Comparison of ENCODE assay signal across 15 cellular contexts in genomic region chr1:64829411-64830033, GRCh38.
A peak's percentile ranks its signal among the peaks of the same experiment; 100 is the strongest.
DNase-seq lines count a peak whose midpoint lies in the region; ATAC-seq, FAIRE-seq and TF ChIP-seq lines count a peak whose summit lies in the region.
"Had no signal": no experiment of that assay in that cellular context is flagged by ENCODE, and none has a peak within 500 bp of the region (broad histone marks: within the 10 kb centered on the region; RNA-seq: fewer than 3 reads in every experiment).

No MANE protein-coding gene starts in this region.

- POLR2A ChIA-PET in activated CD4-positive, alpha-beta T cell treated with anti-CD3 and anti-CD28 coated beads for 36 hours (lab: Charles Lee): interaction anchor here (0.6 kb wide), 1 partner anchor 39 kb away, joined by 5 read pairs; no protein-coding TSS in a partner anchor

- peaks cover 42% of the 10 kb centered on the region for H3K4me1 Mint-ChIP-seq in activated CD4-positive, alpha-beta T cell treated with anti-CD3 and anti-CD28 coated beads for 36 hours
- H3K4me1 Mint-ChIP-seq in chondrocyte (ENCODE audit: low read depth) (peaks cover 18% of the 10 kb centered on the region), naive B cell (peaks cover 14 to 23% (median 19%) of the 10 kb centered on the region in 3 donors)

- peak overlapping the region; percentile 80 for H3K27ac Mint-ChIP-seq in activated CD4-positive, alpha-beta T cell treated with anti-CD3 and anti-CD28 coated beads for 36 hours
- H3K27ac Mint-ChIP-seq in chondrocyte (ENCODE audit: unreplicated experiment): peak overlapping the region; percentile 1
- H3K27ac Mint-ChIP-seq in naive B cell: peak overlapping the region; percentile 2 to 92 (median 57)

- no peak for DNase-seq in activated CD4-positive, alpha-beta T cell treated with anti-CD3 and anti-CD28 coated beads for 36 hours
- DNase-seq in activated CD4-positive, alpha-beta T cell treated with anti-CD3 and anti-CD28 coated beads for 1 hour: no peak
- DNase-seq in H7 (peak; percentile 19), chondrocyte (ENCODE audit: low spot score) (no peak), naive B cell (no peak), SK-N-DZ (ENCODE audit: low spot score) (no peak), RCC 7860 (ENCODE audit: low spot score) (no peak)
- DNase-seq: anterior cingulate cortex, NCI-H1694 treated with DMSO at 0.1 percent for 48 hours, NCI-H524, PC-9, small intestine, SW 1271 had no signal

- CTCF ChIA-PET in activated CD4-positive, alpha-beta T cell treated with anti-CD3 and anti-CD28 coated beads for 36 hours (lab: Charles Lee): interaction anchor here (0.6 to 1.8 kb wide), 5 partner anchors 85 to 246 kb away, joined by 3 to 5 read pairs (median 3); partner anchors contain the start of gene RAVER2

- ATAC-seq in activated CD4-positive, alpha-beta T cell treated with anti-CD3 and anti-CD28 coated beads for 36 hours: no peak
- ATAC-seq in naive B cell (ENCODE audit: low read depth in 2 of 2): no peak
- no peak for ATAC-seq in HG02623 (IDR thresholded peaks at IDR 0.05; ENCODE audit: unreplicated experiment)

- H3K27me3 ChIP-seq in H7 (ENCODE audit: control insufficient read depth, insufficient read depth, low read length): no peaks in the 10 kb centered on the region

- H3K27me3 Mint-ChIP-seq in activated CD4-positive, alpha-beta T cell treated with anti-CD3 and anti-CD28 coated beads for 36 hours: no peaks in the 10 kb centered on the region
- H3K27me3 Mint-ChIP-seq in chondrocyte (ENCODE audit: low read depth): no peaks in the 10 kb centered on the region
- H3K27me3 Mint-ChIP-seq in naive B cell: no peaks in the 10 kb centered on the region

- intact Hi-C loops in activated CD4-positive, alpha-beta T cell treated with anti-CD3 and anti-CD28 coated beads for 36 hours (cut with DNase I, micrococcal nuclease): loop anchor here (2.0 to 10.0 kb wide), 6 partner anchors 133 to 858 kb away; partner anchors contain the start of genes AK4 (in 1 of the 2) and CACHD1 (in 1 of the 2)

- no peaks in the 10 kb centered on the region for H3K36me3 ChIP-seq in H7 (replicated peaks; ENCODE audit: control insufficient read depth, insufficient read depth, low read length)

- H3K9me3 Mint-ChIP-seq in activated CD4-positive, alpha-beta T cell treated with anti-CD3 and anti-CD28 coated beads for 36 hours (ENCODE audit: low read depth): no peaks in the 10 kb centered on the region
- H3K9me3 Mint-ChIP-seq in chondrocyte (ENCODE audit: low read depth) (no peaks in the 10 kb centered on the region), naive B cell (no peaks in the 10 kb centered on the region)

- no peak overlapping the region for H3K4me3 ChIP-seq in H7 (ENCODE audit: insufficient read depth, low read depth, low read length)
- H3K4me3 ChIP-seq: coronary artery, PC-9 had no signal

- FAIRE-seq in RCC 7860 (lab: Jason Lieb, UNC): no peak
- FAIRE-seq: small intestine had no signal

- no peak for TF ChIP-seq CTCF in chondrocyte (IDR thresholded peaks at IDR 0.05)

- peaks cover 20% of the 10 kb centered on the region for H3K36me3 Mint-ChIP-seq in activated CD4-positive, alpha-beta T cell treated with anti-CD3 and anti-CD28 coated beads for 36 hours (ENCODE audit: low read depth)
- H3K36me3 Mint-ChIP-seq in chondrocyte (ENCODE audit: low read depth) (peaks cover 19% of the 10 kb centered on the region), naive B cell (peaks cover 6 to 17% of the 10 kb centered on the region in 2 donors)

- H3K4me3 Mint-ChIP-seq in activated CD4-positive, alpha-beta T cell treated with anti-CD3 and anti-CD28 coated beads for 36 hours: no peak overlapping the region
- H3K4me3 Mint-ChIP-seq in chondrocyte (ENCODE audit: unreplicated experiment) (no peak overlapping the region), naive B cell (peak overlapping the region in 1 of 8 donors; percentile 41)

Comparison
In these comparisons a context has a peak if more than half of its experiments do, and no peak if none do; other contexts are left out.
1. H3K27ac Mint-ChIP-seq: peak in every context shown above with its lines; median percentile 80 in activated CD4-positive, alpha-beta T cell treated with anti-CD3 and anti-CD28 coated beads for 36 hours; 57 in naive B cell; 1 in chondrocyte.